8 cellular contexts compared by ENCODE assay signal in genomic region chr3:112561693-112562529, GRCh38. TPM values are rescaled to one million over a fixed set of nuclear protein-coding genes. Genes with fewer than 3 reads are reported as not detected.
A peak's percentile ranks its signal among the peaks of the same experiment; 100 is the strongest.
DNase-seq lines count a peak whose midpoint lies in the region; ATAC-seq and TF ChIP-seq lines count a peak whose summit lies in the region.

Gene ATG3 (minus strand): TSS chr3:112561962. CDS start chr3:112561528, 434 bp downstream.
A gene with protein sequence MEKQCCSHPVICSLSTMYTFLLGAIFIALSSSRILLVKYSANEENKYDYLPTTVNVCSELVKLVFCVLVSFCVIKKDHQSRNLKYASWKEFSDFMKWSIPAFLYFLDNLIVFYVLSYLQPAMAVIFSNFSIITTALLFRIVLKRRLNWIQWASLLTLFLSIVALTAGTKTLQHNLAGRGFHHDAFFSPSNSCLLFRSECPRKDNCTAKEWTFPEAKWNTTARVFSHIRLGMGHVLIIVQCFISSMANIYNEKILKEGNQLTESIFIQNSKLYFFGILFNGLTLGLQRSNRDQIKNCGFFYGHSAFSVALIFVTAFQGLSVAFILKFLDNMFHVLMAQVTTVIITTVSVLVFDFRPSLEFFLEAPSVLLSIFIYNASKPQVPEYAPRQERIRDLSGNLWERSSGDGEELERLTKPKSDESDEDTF (plus strand): TSS chr3:112562045. CDS start chr3:112563404, 1,359 bp downstream.

- H3K36me3 ChIP-seq in BE2C, result no peaks in the 10 kb centered on the region
- no peaks in the 10 kb centered on the region for H3K36me3 ChIP-seq in kidney epithelial cell (ENCODE audit: control insufficient read depth, insufficient read depth, low read length)

- peak within 1 kb of the TSS; percentile 98 for H3K27ac Mint-ChIP-seq in activated CD4-positive, alpha-beta T cell treated with anti-CD3 and anti-CD28 coated beads for 36 hours

- peak; percentile 98 for DNase-seq in BE2C
- DNase-seq in GM19238 (ENCODE audit: insufficient read length, low spot score), result peak; percentile 78
- DNase-seq in NCI-H524 (lab: John Stamatoyannopoulos, UW), result peak; percentile 98 to 99
- DNase-seq in activated CD4-positive, alpha-beta T cell treated with anti-CD3 and anti-CD28 coated beads for 36 hours, result peak; percentile 99
- DNase-seq in choroid plexus epithelial cell (ENCODE audit: low read depth), result peak; percentile 99
- peak; percentile 86 for DNase-seq in kidney epithelial cell (ENCODE audit: low read depth)
- peak; percentile 97 to 98 for DNase-seq in stimulated activated CD4-positive, alpha-beta T cell treated with anti-CD3 and anti-CD28 coated beads, Interleukin-15, amount 100 ng/mL, for 48 hours (ENCODE audit: low read depth in 2 of 2)

- H3K4me3 Mint-ChIP-seq in activated CD4-positive, alpha-beta T cell treated with anti-CD3 and anti-CD28 coated beads for 36 hours, result peak within 1 kb of the TSS; percentile 97

- H3K4me3 ChIP-seq in BE2C (ENCODE audit: low read depth, low read length) (peak within 1 kb of the TSS; percentile 82), choroid plexus epithelial cell (ENCODE audit: low read depth, low read length) (peak within 1 kb of the TSS; percentile 100), kidney epithelial cell (ENCODE audit: low read depth, low read length) (peak within 1 kb of the TSS; percentile 86)

- peak; percentile 76 for ATAC-seq in HG03442 (IDR thresholded peaks at IDR 0.05; ENCODE audit: unreplicated experiment)
- peak; percentile 81 for ATAC-seq in activated CD4-positive, alpha-beta T cell treated with anti-CD3 and anti-CD28 coated beads for 36 hours

- H3K27me3 ChIP-seq in BE2C (no peaks in the 10 kb centered on the region), kidney epithelial cell (ENCODE audit: control insufficient read depth, insufficient read depth, low read length) (no peaks in the 10 kb centered on the region)

- H3K9me3 ChIP-seq in BE2C, result no peaks in the 10 kb centered on the region

- POLR2A ChIA-PET in activated CD4-positive, alpha-beta T cell treated with anti-CD3 and anti-CD28 coated beads for 36 hours (lab: Charles Lee), result interaction anchor here (0.6 to 1.2 kb wide), 5 partner anchors 14 to 457 kb away, joined by 3 to 7 read pairs (median 3); partner anchors contain the start of gene CD200

- intact Hi-C loops in activated CD4-positive, alpha-beta T cell treated with anti-CD3 and anti-CD28 coated beads for 36 hours (cut with DNase I, micrococcal nuclease), result loop anchor here (1.0 to 5.0 kb wide), 11 partner anchors 41 to 1185 kb away; partner anchors contain the start of genes GTPBP8 (in 2 of the 2), ATP6V1A (in 1 of the 2), CD200R1 (in 1 of the 2) and NAA50 (in 1 of the 2)

- H3K9me3 Mint-ChIP-seq in activated CD4-positive, alpha-beta T cell treated with anti-CD3 and anti-CD28 coated beads for 36 hours (ENCODE audit: low read depth), result no peaks in the 10 kb centered on the region

- CTCF ChIA-PET in activated CD4-positive, alpha-beta T cell treated with anti-CD3 and anti-CD28 coated beads for 36 hours (lab: Charles Lee), result interaction anchor here (0.6 to 1.4 kb wide), 8 partner anchors 10 to 417 kb away, joined by 3 to 4 read pairs (median 3); no protein-coding TSS in a partner anchor

- peaks cover 19% of the 10 kb centered on the region for H3K36me3 Mint-ChIP-seq in activated CD4-positive, alpha-beta T cell treated with anti-CD3 and anti-CD28 coated beads for 36 hours (ENCODE audit: low read depth)

- H3K4me1 Mint-ChIP-seq in activated CD4-positive, alpha-beta T cell treated with anti-CD3 and anti-CD28 coated beads for 36 hours, result peaks cover 35% of the 10 kb centered on the region

- H3K4me1 ChIP-seq in BE2C, result no peaks in the 10 kb centered on the region

- H3K27me3 Mint-ChIP-seq in activated CD4-positive, alpha-beta T cell treated with anti-CD3 and anti-CD28 coated beads for 36 hours, result no peaks in the 10 kb centered on the region

- TF ChIP-seq CTCF in BE2C (IDR thresholded peaks at IDR 0.05; ENCODE audit: low read depth, low read length) (no peak), choroid plexus epithelial cell (conservative IDR thresholded peaks at IDR 0.05; ENCODE audit: low read depth, low read length) (no peak), kidney epithelial cell (IDR thresholded peaks at IDR 0.05; ENCODE audit: insufficient read depth, low read length, poor library complexity, severe bottlenecking) (no peak)

RNA-seq across cellular contexts. Expression of gene ATG3, which starts in this region (rescaled TPM):
- 39.0 TPM for polyA plus RNA-seq in BE2C (2012; ENCODE audit: insufficient read depth, insufficient read length, low read depth)
- total RNA-seq in activated CD4-positive, alpha-beta T cell treated with anti-CD3 and anti-CD28 coated beads for 36 hours, result 10 to 100 TPM; 54.9 to 71.0 TPM
- 49.7 and 50.9 TPM in 2 replicates for total RNA-seq in kidney epithelial cell

RNA-seq across cellular contexts. Expression of the second gene that starts in this region (rescaled TPM):
- 38.0 TPM for polyA plus RNA-seq in BE2C (2012; ENCODE audit: insufficient read depth, insufficient read length, low read depth)
- 10 to 100 TPM; 16.5 to 18.7 TPM for total RNA-seq in activated CD4-positive, alpha-beta T cell treated with anti-CD3 and anti-CD28 coated beads for 36 hours
- total RNA-seq in kidney epithelial cell, result 30.5 and 36.2 TPM in 2 replicates

Comparison
In these comparisons a context has a peak if more than half of its experiments do, and no peak if none do; other contexts are left out.
1. Peak in every context shown above with its lines: DNase-seq, ATAC-seq and H3K4me3 ChIP-seq.